In the genomic region with DNA sequence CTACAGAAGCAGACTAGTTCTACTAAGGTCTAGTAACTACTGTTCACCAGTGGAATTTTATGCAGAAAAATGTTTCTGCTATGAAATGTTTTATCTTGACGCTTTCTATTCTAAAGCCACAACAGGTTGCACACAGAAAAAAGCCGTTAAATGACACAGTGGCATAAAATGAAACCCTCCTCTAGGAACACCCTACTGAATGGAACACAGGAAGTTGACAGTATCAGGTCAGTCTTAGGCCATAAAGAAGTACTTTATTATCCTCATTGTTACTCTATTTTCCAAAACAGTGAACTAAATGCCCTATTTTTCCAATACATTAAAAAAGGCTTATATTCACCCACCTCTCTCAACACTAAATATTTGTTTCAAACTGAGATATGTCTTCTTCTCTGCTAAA, we compare ENCODE assay signal across 14 cellular contexts.
"Had no signal": no experiment of that assay in that cellular context is flagged by ENCODE, and none has a peak within 500 bp of the region (broad histone marks: within the 10 kb centered on the region; RNA-seq: fewer than 3 reads in every experiment).

No MANE protein-coding gene starts in this region.

- DNase-seq: activated CD4-positive, alpha-beta T cell treated with anti-CD3 and anti-CD28 coated beads, Interleukin-2, amount 10 ng/mL, durations not matched to agents 7 days and 5 days; activated CD4-positive, CD25-positive, alpha-beta regulatory T cell; activated naive CD8-positive, alpha-beta T cell treated with anti-CD3 and anti-CD28 coated beads for 36 hours; brain microvascular endothelial cell; effector memory CD4-positive, alpha-beta T cell; heart right ventricle; naive thymus-derived CD8-positive, alpha-beta T cell; stimulated activated CD4-positive, alpha-beta T cell treated with anti-CD3 and anti-CD28 coated beads, Interleukin-15, amount 100 ng/mL, for 24 hours; stimulated activated CD4-positive, alpha-beta T cell treated with anti-CD3 and anti-CD28 coated beads, Interleukin-4, amount 100 ng/mL, for 1 hour; stimulated activated naive B cell treated with anti-CD40 and anti-IgM and Interleukin-4, amounts not matched to agents 10 μg/mL and 1 μg/mL and 100 μg/mL, for 72 hours; substantia nigra; SW 1271 had no signal

- H3K36me3 ChIP-seq: heart right ventricle, tibial nerve had no signal

- H3K9me3 ChIP-seq: tibial nerve had no signal

- H3K27ac ChIP-seq: brain microvascular endothelial cell, skin epidermis had no signal

- H3K27me3 ChIP-seq: brain microvascular endothelial cell, heart right ventricle, tibial nerve had no signal

- H3K4me3 ChIP-seq: heart right ventricle, skin epidermis, tibial nerve had no signal

- ATAC-seq: heart right ventricle; naive thymus-derived CD8-positive, alpha-beta T cell; stimulated activated naive B cell treated with anti-CD40 and anti-IgM and Interleukin-4, amounts not matched to agents 10 μg/mL and 1 μg/mL and 100 μg/mL, for 72 hours had no signal
